In the genomic region with DNA sequence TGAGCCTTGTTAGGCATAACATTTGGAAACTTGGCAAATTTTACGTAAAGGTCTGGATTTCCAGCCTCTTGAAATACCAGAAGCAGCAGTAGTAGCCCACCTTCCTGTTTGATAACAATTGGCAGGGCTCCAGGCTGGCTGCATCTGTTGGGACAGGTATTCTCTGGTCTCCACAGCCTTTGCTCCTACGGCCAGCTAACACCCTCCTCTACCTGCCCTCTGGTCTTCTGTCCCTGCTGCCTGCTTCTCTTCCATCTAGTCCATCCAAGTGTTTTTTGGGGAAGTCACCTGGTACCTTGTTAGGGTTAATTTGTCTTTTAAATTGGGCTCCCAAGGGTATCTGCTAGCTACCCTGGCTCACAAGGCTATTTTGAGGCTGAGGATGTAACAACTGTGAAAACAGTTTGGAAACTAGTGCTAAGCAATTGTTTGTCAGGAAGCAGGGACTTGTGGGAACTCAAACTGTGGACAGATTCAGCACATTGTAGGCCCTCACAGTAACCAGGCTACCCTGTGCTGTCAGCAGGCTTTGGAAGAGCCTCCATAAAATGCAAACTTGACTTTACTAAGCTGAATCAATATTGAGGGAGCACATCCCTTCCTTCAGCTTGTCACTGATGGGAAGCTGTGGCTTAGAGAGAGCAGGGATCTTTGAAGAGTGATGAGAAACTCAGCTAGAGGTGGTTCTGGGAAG, we compare ENCODE assay signal across 14 cellular contexts. TPM values are rescaled to one million over a fixed set of nuclear protein-coding genes. Genes with fewer than 3 reads are reported as not detected.
A peak's percentile ranks its signal among the peaks of the same experiment; 100 is the strongest.
DNase-seq lines count a peak whose midpoint lies in the region; ATAC-seq, FAIRE-seq and TF ChIP-seq lines count a peak whose summit lies in the region.
"Had no signal": no experiment of that assay in that cellular context is flagged by ENCODE, and none has a peak within 500 bp of the region (broad histone marks: within the 10 kb centered on the region; RNA-seq: fewer than 3 reads in every experiment).

No MANE protein-coding gene starts in this region.

- TF ChIP-seq EP300 in K562 (IDR thresholded peaks at IDR 0.05; ENCODE audit: low read length) = no peak

- no peak overlapping the region for H3K9ac ChIP-seq in K562 (ENCODE audit: insufficient read depth in 1 of 2, low read depth in 2 of 2, low read length in 2 of 2)
- no peak overlapping the region for H3K9ac ChIP-seq in stomach smooth muscle (ENCODE audit: low read length in 2 of 2)

- H3K4me1 ChIP-seq in cardiac muscle cell (ENCODE audit: low read depth) = peaks cover 18% of the 10 kb centered on the region
- peaks cover 71% of the 10 kb centered on the region for H3K4me1 ChIP-seq in OCI-LY7 (ENCODE audit: insufficient read depth, low read length, poor library complexity, severe bottlenecking)
- peaks cover 14 to 52% of the 10 kb centered on the region in 2 experiments; a peak in 4 of 5 replicates for H3K4me1 ChIP-seq in K562 (replicated peaks in 1 of 2; ENCODE audit: control insufficient read depth in 2 of 2, insufficient read depth in 2 of 2, low read length in 2 of 2)
- peaks cover 4% of the 10 kb centered on the region for H3K4me1 ChIP-seq in stomach smooth muscle (ENCODE audit: control insufficient read depth, insufficient read depth, low read length)
- H3K4me1 ChIP-seq in psoas muscle = peaks cover 33% of the 10 kb centered on the region

- H3K9me2 ChIP-seq in OCI-LY7 (ENCODE audit: insufficient read depth, low read length) = no peaks in the 10 kb centered on the region

- ATAC-seq in left cardiac atrium (no peak), K562 (peak; percentile 30), psoas muscle (no peak)
- ATAC-seq: left lobe of liver had no signal

- TF ChIP-seq CTCF in cardiac muscle cell (IDR thresholded peaks at IDR 0.05; ENCODE audit: low read depth, low read length) (no peak), OCI-LY7 (conservative IDR thresholded peaks at IDR 0.05; ENCODE audit: low read length) (no peak), K562 (IDR thresholded peaks at IDR 0.05 in 2 of 3, conservative IDR thresholded peaks at IDR 0.05 in 1 of 3; ENCODE audit: insufficient read depth in 2 of 3, low read depth in 1 of 3, low read length in 3 of 3) (no peak), psoas muscle (IDR thresholded peaks at IDR 0.05) (no peak)

- H3K9me1 ChIP-seq in K562 (ENCODE audit: control insufficient read depth, insufficient read depth, low read length) = peaks cover 13% of the 10 kb centered on the region

- H3K27me3 ChIP-seq in cardiac muscle cell = no peaks in the 10 kb centered on the region
- no peaks in the 10 kb centered on the region for H3K27me3 ChIP-seq in K562 (ENCODE audit: control insufficient read depth in 2 of 2, insufficient read depth in 2 of 2, low read length in 2 of 2)
- H3K27me3 ChIP-seq in stomach smooth muscle (ENCODE audit: control insufficient read depth in 1 of 2, insufficient read depth in 2 of 2, low read length in 2 of 2) = no peaks in the 10 kb centered on the region
- H3K27me3 ChIP-seq in psoas muscle (ENCODE audit: insufficient read depth in 3 of 3, low read length in 2 of 3) = no peaks in the 10 kb centered on the region
- H3K27me3 ChIP-seq: BLaER1 treated with 17β-estradiol and CSF1 and Interleukin-3, amounts not matched to agents 10 nM and 100 nM; neutrophil had no signal

- H3K4me2 ChIP-seq in OCI-LY7 (ENCODE audit: low read length) (no peak overlapping the region), K562 (ENCODE audit: insufficient read depth, low read length) (no peak overlapping the region)

- intact Hi-C loops in left cardiac atrium (cut with DNase I) (loop anchor here in 1 of 2 donors (10.0 kb wide), 1 partner anchor 613 kb away; no protein-coding TSS in a partner anchor), OCI-LY7 (cut with micrococcal nuclease; ENCODE audit: unreplicated experiment) (no loop called here), K562 (cut with micrococcal nuclease) (loop anchor here (2.0 to 10.0 kb wide), 2 partner anchors 163 to 261 kb away; no protein-coding TSS in a partner anchor), psoas muscle (cut with DNase I) (loop anchor here (2.0 to 10.0 kb wide), 2 partner anchors 1023 to 1155 kb away; partner anchors contain the start of gene ZMIZ1 (in 1 of the 2))

- peak; percentile 23 for FAIRE-seq in K562 (lab: Jason Lieb, UNC)
- FAIRE-seq: H54 had no signal

- no TSS peak for BruUV-seq in OCI-LY7 (replicated peaks; lab: Mats Ljungman, UMichigan)
- no TSS peak for BruUV-seq in K562 (replicated peaks; lab: Mats Ljungman, UMichigan)

- H3K9me3 ChIP-seq in cardiac muscle cell (ENCODE audit: low read depth) = no peaks in the 10 kb centered on the region
- no peaks in the 10 kb centered on the region for H3K9me3 ChIP-seq in OCI-LY7 (ENCODE audit: low read length)
- H3K9me3 ChIP-seq in K562 (replicated peaks; ENCODE audit: control insufficient read depth, insufficient read depth, low read depth, low read length) = no peaks in the 10 kb centered on the region
- H3K9me3 ChIP-seq in stomach smooth muscle (ENCODE audit: control insufficient read depth in 2 of 2, low read length in 2 of 2) = no peaks in the 10 kb centered on the region
- no peaks in the 10 kb centered on the region for H3K9me3 ChIP-seq in psoas muscle
- H3K9me3 ChIP-seq: BLaER1 treated with 17β-estradiol and CSF1 and Interleukin-3, amounts not matched to agents 10 nM and 100 nM; neutrophil had no signal

- H2AFZ ChIP-seq in OCI-LY7 (ENCODE audit: low read length) = no peak overlapping the region
- no peak overlapping the region for H2AFZ ChIP-seq in K562 (ENCODE audit: low read depth, low read length)

- H4K20me1 ChIP-seq in OCI-LY7 (ENCODE audit: insufficient read depth, low read length) (peaks cover 43% of the 10 kb centered on the region), K562 (replicated peaks; ENCODE audit: control insufficient read depth, insufficient read depth, low read length) (peaks cover 72% of the 10 kb centered on the region)

- peaks cover 34% of the 10 kb centered on the region for H3K36me3 ChIP-seq in cardiac muscle cell
- peaks cover 66% of the 10 kb centered on the region for H3K36me3 ChIP-seq in OCI-LY7 (ENCODE audit: insufficient read depth, low read length)
- H3K36me3 ChIP-seq in K562 (ENCODE audit: control insufficient read depth, insufficient read depth, low read length) = peaks cover 56% of the 10 kb centered on the region
- H3K36me3 ChIP-seq in stomach smooth muscle (ENCODE audit: control insufficient read depth in 2 of 2, insufficient read depth in 2 of 2, low read length in 2 of 2) = peaks cover 44 to 48% of the 10 kb centered on the region in 2 donors
- H3K36me3 ChIP-seq in psoas muscle (ENCODE audit: insufficient read depth in 1 of 2, low read depth in 1 of 2) = peaks cover 17 to 64% of the 10 kb centered on the region in 2 donors

- TF ChIP-seq RAD21 in K562 (CRISPR knock-in tag; conservative IDR thresholded peaks at IDR 0.05 in 1 of 2, IDR thresholded peaks at IDR 0.05 in 1 of 2) = no peak

- CTCF ChIA-PET in OCI-LY7 (lab: Charles Lee; ENCODE audit: unreplicated experiment) = no interaction called here
- CTCF ChIA-PET in K562 (lab: Yijun Ruan, JAX; ENCODE audit: low intra/inter-chr PET ratio) = no interaction called here

- DNase-seq in cardiac muscle cell (ENCODE audit: low read depth in 1 of 2, low spot score in 1 of 2) (no peak), left cardiac atrium (no peak), OCI-LY7 (ENCODE audit: low spot score) (no peak), K562 (ENCODE audit: extremely low read depth in 1 of 4, low spot score in 3 of 4) (peak in 1 of 4 experiments; percentile 49), psoas muscle (no peak), activated gamma-delta T cell (lab: John Stamatoyannopoulos, UW) (no peak), MV-4-11 (lab: John Stamatoyannopoulos, UW) (no peak)
- DNase-seq: KBM-7, NCI-H2029 had no signal

- H3K4me3 ChIP-seq in cardiac muscle cell (no peak overlapping the region), OCI-LY7 (ENCODE audit: low read depth, low read length, poor library complexity, severe bottlenecking) (no peak overlapping the region), K562 (no peak overlapping the region), stomach smooth muscle (ENCODE audit: low read length in 2 of 2) (no peak overlapping the region), psoas muscle (no peak overlapping the region)
- H3K4me3 ChIP-seq: BLaER1 treated with 17β-estradiol and CSF1 and Interleukin-3, amounts not matched to agents 10 nM and 100 nM had no signal

- peak overlapping the region; percentile 81 for H3K27ac ChIP-seq in cardiac muscle cell
- peak overlapping the region; percentile 18 for H3K27ac ChIP-seq in OCI-LY7 (ENCODE audit: low read depth, low read length, poor library complexity, severe bottlenecking)
- H3K27ac ChIP-seq in K562 (ENCODE audit: extremely low read depth, low read depth, low read length) = peak overlapping the region; percentile 20; the same call in 2 of the 3 replicates
- peak overlapping the region; percentile 11 for H3K27ac ChIP-seq in stomach smooth muscle (ENCODE audit: low read length)
- H3K27ac ChIP-seq in psoas muscle = no peak overlapping the region
- H3K27ac ChIP-seq: BLaER1 treated with 17β-estradiol and CSF1 and Interleukin-3, amounts not matched to agents 10 nM and 100 nM; neutrophil had no signal

- H3K79me2 ChIP-seq in OCI-LY7 (ENCODE audit: insufficient read depth, low read depth, low read length) = peaks cover 40% of the 10 kb centered on the region
- H3K79me2 ChIP-seq in K562 (ENCODE audit: control insufficient read depth, insufficient read depth, low read length) = peaks cover 48% of the 10 kb centered on the region

- POLR2A ChIA-PET in OCI-LY7 (lab: Charles Lee) (no interaction called here), K562 (lab: Yijun Ruan, JAX) (interaction anchor here (0.6 to 2.0 kb wide), 9 partner anchors 8 to 1231 kb away, joined by 3 to 23 read pairs (median 3); partner anchors contain the start of gene RPS24)

- WGBS in K562 (ENCODE audit: insufficient coverage, low coverage, missing lambda C conversion rate) = 64% methylated on average over 2 of the region's 2 CpGs
- 69 to 74% (median 74%) methylated on average over 2 of the region's 2 CpGs for WGBS in psoas muscle, 3 donors

- in situ Hi-C loops in K562 (cut with MboI) = loop anchor here (25.0 kb wide), 1 partner anchor 1145 kb away; no protein-coding TSS in a partner anchor

- no peak; the same call in 1 of the 2 replicates for TF ChIP-seq POLR2A in K562 (conservative IDR thresholded peaks at IDR 0.05)

RNA-seq across cellular contexts. Expression of gene RPS24, which starts 8.5 kb away (rescaled TPM):
- total RNA-seq in cardiac muscle cell (1,990 and 2,002 TPM in 2 replicates), left cardiac atrium (100 to 1,000 TPM; 889 to 894 TPM), OCI-LY7 (2022) (2,059 and 2,387 TPM in 2 replicates), K562 (2014; rRNA removed) (2,880 and 3,475 TPM in 2 replicates), K562 (2014; rRNA removed; fragmentation: Illumina TruSeq; extraction: Trizol) (5,944 and 6,754 TPM in 2 replicates), K562 (2015; rRNA removed; fragmentation: Illumina TruSeq; extraction: Trizol) (6,744 and 6,794 TPM in 2 replicates), K562 (2021) (2,044 and 2,299 TPM in 2 replicates), psoas muscle (1,000 to 10,000 TPM in 3 of 4 donors, 100 to 1,000 TPM in 1; 980 to 1,456 (median 1,110) TPM)
- polyA plus RNA-seq in cardiac muscle cell (526 and 543 TPM in 2 replicates), K562 (2011; rRNA removed) (5,671 and 6,768 TPM in 2 replicates), K562 (2014; fragmentation: Illumina TruSeq; extraction: Trizol) (6,207 and 7,307 TPM in 2 replicates), K562 (2014; fragmentation: Nextera tagmentation; extraction: Ambion mirVana) (1,000 to 10,000 TPM; 1,947 to 2,307 TPM), K562 (2014; rRNA removed) (5,755 and 6,708 TPM in 2 replicates), psoas muscle (1,000 to 10,000 TPM; 2,584 to 4,077 (median 3,663) TPM)
- 3,395 and 3,631 TPM in 2 replicates for total RNA-seq in OCI-LY7 (2014; rRNA removed; shearing (Covaris generic))
- total RNA-seq in K562 (2011; cell fraction: chromatin; rRNA removed; ENCODE audit: low replicate concordance) = 362 and 686 TPM in 2 replicates
- total RNA-seq in K562 (2011; cell fraction: nucleolus; rRNA removed) = 441 and 473 TPM in 2 replicates
- total RNA-seq in K562 (2011; cell fraction: nucleoplasm; rRNA removed) = 774 and 1,438 TPM in 2 replicates
- polyA plus RNA-seq in K562 (2011; cell fraction: cytosol; rRNA removed) = 3,757 and 6,743 TPM in 2 replicates
- polyA plus RNA-seq in K562 (2011; cell fraction: nucleus; rRNA removed) = 766 and 1,619 TPM in 2 replicates
- 4,810 and 5,215 TPM in 2 replicates for polyA plus RNA-seq in K562 (2012)
- polyA minus RNA-seq in K562 (2011; rRNA and poly(A)+ RNA removed) = 2,288 and 2,688 TPM in 2 replicates
- polyA minus RNA-seq in K562 (2011; cell fraction: cytosol; rRNA and poly(A)+ RNA removed) = 817 and 998 TPM in 2 replicates
- polyA minus RNA-seq in K562 (2011; cell fraction: nucleus; rRNA and poly(A)+ RNA removed) = 229 and 608 TPM in 2 replicates

RNA-seq across cellular contexts. Expression of gene POLR3A, which starts 12.9 kb away (rescaled TPM):
- total RNA-seq in cardiac muscle cell (15.5 and 19.5 TPM in 2 replicates), left cardiac atrium (10 to 100 TPM in 1 of 2 donors, 1 to 10 TPM in 1; 9.7 to 10.2 TPM), OCI-LY7 (2022) (18.1 and 21.5 TPM in 2 replicates), K562 (2014; rRNA removed) (32.5 and 32.8 TPM in 2 replicates), K562 (2014; rRNA removed; fragmentation: Illumina TruSeq; extraction: Trizol) (24.0 and 25.5 TPM in 2 replicates), K562 (2015; rRNA removed; fragmentation: Illumina TruSeq; extraction: Trizol) (24.8 and 26.7 TPM in 2 replicates), K562 (2021) (37.0 TPM in 2 replicates), psoas muscle (10 to 100 TPM; 11.8 to 16.5 (median 14.1) TPM)
- polyA plus RNA-seq in cardiac muscle cell (16.8 and 22.4 TPM in 2 replicates), K562 (2011; rRNA removed) (19.0 and 22.9 TPM in 2 replicates), K562 (2014; fragmentation: Illumina TruSeq; extraction: Trizol) (28.4 and 33.1 TPM in 2 replicates), K562 (2014; fragmentation: Nextera tagmentation; extraction: Ambion mirVana) (10 to 100 TPM; 14.9 to 28.8 TPM), K562 (2014; rRNA removed) (20.2 and 21.2 TPM in 2 replicates), psoas muscle (10 to 100 TPM in 1 of 3 donors, 1 to 10 TPM in 2; 5.2 to 14.2 (median 8.9) TPM)
- total RNA-seq in OCI-LY7 (2014; rRNA removed; shearing (Covaris generic)) = 11.6 and 16.3 TPM in 2 replicates
- 123 and 132 TPM in 2 replicates for total RNA-seq in K562 (2011; cell fraction: chromatin; rRNA removed; ENCODE audit: low replicate concordance)
- total RNA-seq in K562 (2011; cell fraction: nucleolus; rRNA removed) = 73.2 and 88.4 TPM in 2 replicates
- total RNA-seq in K562 (2011; cell fraction: nucleoplasm; rRNA removed) = 85.6 and 96.2 TPM in 2 replicates
- 14.9 and 16.1 TPM in 2 replicates for polyA plus RNA-seq in K562 (2011; cell fraction: cytosol; rRNA removed)
- 28.0 and 28.6 TPM in 2 replicates for polyA plus RNA-seq in K562 (2011; cell fraction: nucleus; rRNA removed)
- polyA plus RNA-seq in K562 (2012) = 15.5 and 16.9 TPM in 2 replicates
- polyA minus RNA-seq in K562 (2011; rRNA and poly(A)+ RNA removed) = 65.0 and 86.0 TPM in 2 replicates
- 34.2 and 43.2 TPM in 2 replicates for polyA minus RNA-seq in K562 (2011; cell fraction: cytosol; rRNA and poly(A)+ RNA removed)
- 46.7 and 67.6 TPM in 2 replicates for polyA minus RNA-seq in K562 (2011; cell fraction: nucleus; rRNA and poly(A)+ RNA removed)
